Comparison of ENCODE assay signal across 8 cellular contexts in genomic region chr3:48662140-48662752, GRCh38. TPM values are rescaled to one million over a fixed set of nuclear protein-coding genes. Genes with fewer than 3 reads are reported as not detected.
DNase-seq lines count a peak whose midpoint lies in the region; ATAC-seq and TF ChIP-seq lines count a peak whose summit lies in the region.

No MANE protein-coding gene starts in this region.

- H3K36me3 ChIP-seq in HCT116 (ENCODE audit: control insufficient read depth in 1 of 2, insufficient read depth in 2 of 2, low read length in 2 of 2): no peaks in the 10 kb centered on the region

- peaks cover 11% of the 10 kb centered on the region; the same call in 1 of the 2 replicates for H3K9me3 ChIP-seq in AG04450 (ENCODE audit: control insufficient read depth, insufficient read depth, low read length)
- peaks cover 0 to 6% of the 10 kb centered on the region in 2 experiments; a peak in 1 of 4 replicates for H3K9me3 ChIP-seq in HCT116 (ENCODE audit: control insufficient read depth in 1 of 2, insufficient read depth in 1 of 2, low read depth in 1 of 2, low read length in 2 of 2)

- TF ChIP-seq CTCF in AG04450 (IDR thresholded peaks at IDR 0.05; ENCODE audit: low read depth, low read length) (no peak), HCT116 (IDR thresholded peaks at IDR 0.05 in 2 of 3, conservative IDR thresholded peaks at IDR 0.05 in 1 of 3; ENCODE audit: borderline replicate concordance in 1 of 3, insufficient read depth in 1 of 3, low read depth in 2 of 3, low read length in 2 of 3) (no peak), MCF 10A (IDR thresholded peaks at IDR 0.05; ENCODE audit: unreplicated experiment) (no peak)

- H3K4me1 Mint-ChIP-seq in MCF 10A (ENCODE audit: insufficient read depth, unreplicated experiment): peaks cover 6% of the 10 kb centered on the region
- peaks cover 12 to 28% (median 17%) of the 10 kb centered on the region in 3 donors for H3K4me1 Mint-ChIP-seq in naive B cell

- H3K4me3 Mint-ChIP-seq in MCF 10A (ENCODE audit: unreplicated experiment): peak overlapping the region; percentile 96
- peak overlapping the region in 7 of 8 donors; percentile 40 to 82 (median 64) for H3K4me3 Mint-ChIP-seq in naive B cell

- no peaks in the 10 kb centered on the region for H3K79me2 ChIP-seq in HCT116 (ENCODE audit: insufficient read depth, low read length)

- DNase-seq in AG04450 (ENCODE audit: low read depth, low spot score) (no peak), HCT116 (ENCODE audit: low read depth, low spot score) (no peak), MCF 10A (ENCODE audit: unreplicated experiment) (no peak), naive B cell (no peak), NCI-H146 (lab: John Stamatoyannopoulos, UW) (no peak), NCI-H2196 (lab: John Stamatoyannopoulos, UW; ENCODE audit: unreplicated experiment) (no peak), G401 (ENCODE audit: low spot score) (no peak)

- H3K9ac ChIP-seq in HCT116 (ENCODE audit: low read length): no peak overlapping the region

- H3K27me3 ChIP-seq in AG04450 (ENCODE audit: control insufficient read depth, insufficient read depth, low read length) (peaks cover 11% of the 10 kb centered on the region), HCT116 (ENCODE audit: insufficient read depth, low read length) (no peaks in the 10 kb centered on the region)

- RAD21 ChIA-PET in HCT116 (lab: Charles Lee; ENCODE audit: low non-redundant PET in 1 of 2, low total read pairs in 2 of 2, uncharacterized antibody in 2 of 2, unreplicated experiment in 2 of 2): interaction anchor here in 1 of 2 experiments (1.6 kb wide), 1 partner anchor 27 kb away, joined by 4 read pairs; the partner anchor contains the start of gene SLC26A6

- H3K4me3 ChIP-seq in AG04450 (ENCODE audit: low read depth, low read length) (peak overlapping the region; percentile 66), HCT116 (replicated peaks in 1 of 2; ENCODE audit: low read depth in 1 of 2, low read length in 2 of 2) (peak overlapping the region in 1 of 2 experiments; percentile 56; a peak in 2 of 4 replicates)

- no peaks in the 10 kb centered on the region for H4K20me1 ChIP-seq in HCT116 (ENCODE audit: insufficient read depth)

- no peak overlapping the region for H2AFZ ChIP-seq in HCT116 (ENCODE audit: low read depth, low read length, poor library complexity, severe bottlenecking)

- CTCF ChIA-PET in AG04450 (lab: Charles Lee): interaction anchor here (0.6 to 3.6 kb wide), 6 partner anchors 22 to 226 kb away, joined by 3 to 13 read pairs (median 6); partner anchors contain the start of gene SLC26A6
- CTCF ChIA-PET in HCT116 (lab: Charles Lee): interaction anchor here (1.7 to 2.2 kb wide), 3 partner anchors 14 to 27 kb away, joined by 4 to 12 read pairs (median 5); partner anchors contain the start of genes NCKIPSD and SLC26A6
- CTCF ChIA-PET in MCF 10A (lab: Yijun Ruan, JAX): interaction anchor here (0.6 to 3.5 kb wide), 5 partner anchors 10 to 250 kb away, joined by 3 to 16 read pairs (median 3); partner anchors contain the start of gene SLC26A6

- H3K27me3 Mint-ChIP-seq in MCF 10A (ENCODE audit: insufficient read depth, unreplicated experiment): no peaks in the 10 kb centered on the region
- H3K27me3 Mint-ChIP-seq in naive B cell: peaks cover 33 to 56% (median 34%) of the 10 kb centered on the region in 3 donors

- H3K9me3 Mint-ChIP-seq in MCF 10A (ENCODE audit: unreplicated experiment) (no peaks in the 10 kb centered on the region), naive B cell (peaks cover 0 to 4% (median 0%) of the 10 kb centered on the region in 7 donors)

- H3K27ac Mint-ChIP-seq in MCF 10A (ENCODE audit: low read depth, unreplicated experiment): no peak overlapping the region
- H3K27ac Mint-ChIP-seq in naive B cell: peak overlapping the region in 3 of 6 donors; percentile 65 to 96 (median 94)

- BruUV-seq in HCT116 (replicated peaks; lab: Mats Ljungman, UMichigan): no TSS peak
- no TSS peak for BruUV-seq in MCF 10A (replicated peaks; lab: Mats Ljungman, UMichigan)

- H3K4me1 ChIP-seq in HCT116 (ENCODE audit: control insufficient read depth in 1 of 2, insufficient read depth in 2 of 2, low read length in 2 of 2): peaks cover 8 to 20% of the 10 kb centered on the region in 2 experiments

- no peak overlapping the region for H3K27ac ChIP-seq in AG04450 (ENCODE audit: low read depth, low read length)
- no peak overlapping the region for H3K27ac ChIP-seq in HCT116 (ENCODE audit: low read depth, low read length)

- POLR2A ChIA-PET in AG04450 (lab: Yijun Ruan, JAX) (interaction anchor here (0.6 to 2.4 kb wide), 8 partner anchors 9 to 509 kb away, joined by 3 to 12 read pairs (median 4); partner anchors contain the start of genes IP6K2, KLHDC8B and SLC26A6), HCT116 (lab: Charles Lee) (interaction anchor here (0.7 to 2.6 kb wide), 3 partner anchors 16 to 26 kb away, joined by 3 to 15 read pairs (median 3); partner anchors contain the start of genes NCKIPSD and SLC26A6), MCF 10A (lab: Yijun Ruan, JAX) (interaction anchor here (0.6 to 5.1 kb wide), 28 partner anchors 9 to 394 kb away, joined by 3 to 88 read pairs (median 7); partner anchors contain the start of genes ARIH2, CCDC51, IP6K2 and NCKIPSD)

- TF ChIP-seq POLR2A in HCT116 (IDR thresholded peaks at IDR 0.05; ENCODE audit: borderline replicate concordance, extremely low read depth, insufficient read depth, insufficient read length): no peak

- no peaks in the 10 kb centered on the region for H3K9me2 ChIP-seq in HCT116 (ENCODE audit: insufficient read depth)

- in situ Hi-C loops in G401 (cut with HindIII; ENCODE audit: low sequenced_read_pairs): no loop called here

- TF ChIP-seq RAD21 in HCT116 (IDR thresholded peaks at IDR 0.05; ENCODE audit: low read depth): no peak

- H3K36me3 Mint-ChIP-seq in MCF 10A (ENCODE audit: insufficient read depth, unreplicated experiment) (peaks cover 55% of the 10 kb centered on the region), naive B cell (peaks cover 0 to 10% of the 10 kb centered on the region in 2 donors)

- intact Hi-C loops in HCT116 (cut with micrococcal nuclease) (loop anchor here (10.0 kb wide), 1 partner anchor 107 kb away; the partner anchor contains the start of gene PFKFB4), MCF 10A (cut with micrococcal nuclease) (loop anchor here (5.0 kb wide), 1 partner anchor 195 kb away; a partner anchor contains a TSS)

- peak overlapping the region; percentile 76 for H3K4me2 ChIP-seq in HCT116 (ENCODE audit: low read length)

- ATAC-seq in HCT116: no peak
- no peak for ATAC-seq in naive B cell (ENCODE audit: low read depth in 2 of 2)
- no peak for ATAC-seq in HG02981 (IDR thresholded peaks at IDR 0.05; ENCODE audit: unreplicated experiment)

TF ChIP-seq in HCT116, 20 proteins besides CTCF, POLR2A, EP300 and RAD21 (continues in another document):
- TF ChIP-seq ZBTB33 (IDR thresholded peaks at IDR 0.05; ENCODE audit: extremely low read depth, insufficient replicate concordance, low read length): no peak
- TF ChIP-seq ELF1 (IDR thresholded peaks at IDR 0.05; ENCODE audit: borderline replicate concordance, low read depth): no peak

RNA-seq across cellular contexts. Expression of gene CELSR3, which starts 0.4 kb away (rescaled TPM):
- polyA plus RNA-seq in AG04450 (2011; rRNA removed) (0.55 and 0.73 TPM in 2 replicates), naive B cell (ENCODE audit: low read depth in 6 of 6) (under 1 TPM in 1 of 6 donors, not detected in 5; 0.28 TPM)
- 1.8 and 2.3 TPM in 2 replicates for polyA minus RNA-seq in AG04450 (2011; rRNA and poly(A)+ RNA removed)
- total RNA-seq in HCT116 (2021; ENCODE audit: unreplicated experiment) (7.8 TPM), MCF 10A (2022) (17.6 and 21.5 TPM in 2 replicates)
- polyA plus RNA-seq in HCT116 (2012): 6.3 and 6.8 TPM in 2 replicates
- 4.6 and 5.0 TPM in 2 replicates for total RNA-seq in G401 (2014; rRNA removed; shearing (Covaris generic))

RNA-seq across cellular contexts. Expression of gene NCKIPSD, which starts 23.5 kb away (rescaled TPM):
- polyA plus RNA-seq in AG04450 (2011; rRNA removed) (25.4 and 36.3 TPM in 2 replicates), naive B cell (ENCODE audit: low read depth in 6 of 6) (10 to 100 TPM in 1 of 6 donors, 1 to 10 TPM in 5; 3.3 to 11.2 (median 4.9) TPM)
- polyA minus RNA-seq in AG04450 (2011; rRNA and poly(A)+ RNA removed): 41.5 and 70.4 TPM in 2 replicates
- total RNA-seq in HCT116 (2021; ENCODE audit: unreplicated experiment) (36.9 TPM), MCF 10A (2022) (23.8 and 26.9 TPM in 2 replicates)
- polyA plus RNA-seq in HCT116 (2012): 58.4 and 80.7 TPM in 2 replicates
- 12.9 and 17.1 TPM in 2 replicates for total RNA-seq in G401 (2014; rRNA removed; shearing (Covaris generic))

RNA-seq across cellular contexts. Expression of gene SLC26A6, which starts 27.0 kb away (rescaled TPM):
- polyA plus RNA-seq in AG04450 (2011; rRNA removed) (22.2 and 23.1 TPM in 2 replicates), naive B cell (ENCODE audit: low read depth in 6 of 6) (1 to 10 TPM in 2 of 6 donors, under 1 TPM in 3, not detected in 1; 0.25 to 1.7 (median 0.97) TPM)
- polyA minus RNA-seq in AG04450 (2011; rRNA and poly(A)+ RNA removed): 34.3 and 43.5 TPM in 2 replicates
- total RNA-seq in HCT116 (2021; ENCODE audit: unreplicated experiment) (55.1 TPM), MCF 10A (2022) (47.4 and 63.3 TPM in 2 replicates)
- 57.0 and 58.9 TPM in 2 replicates for polyA plus RNA-seq in HCT116 (2012)
- total RNA-seq in G401 (2014; rRNA removed; shearing (Covaris generic)): 40.2 and 51.0 TPM in 2 replicates

RNA-seq across cellular contexts. Expression of gene TMEM89, which starts 40.7 kb away (rescaled TPM):
- polyA plus RNA-seq in AG04450 (2011; rRNA removed) (not detected in 2 replicates), naive B cell (ENCODE audit: low read depth in 6 of 6) (not detected)
- not detected in 2 replicates for polyA minus RNA-seq in AG04450 (2011; rRNA and poly(A)+ RNA removed)
- total RNA-seq in HCT116 (2021; ENCODE audit: unreplicated experiment) (0.49 TPM), MCF 10A (2022) (not detected in 2 replicates)
- 0.19 and 0.27 TPM in 2 replicates for polyA plus RNA-seq in HCT116 (2012)
- total RNA-seq in G401 (2014; rRNA removed; shearing (Covaris generic)): not detected in 2 replicates

RNA-seq across cellular contexts. Expression of gene UQCRC1, which starts 52.8 kb away (rescaled TPM):
- 379 and 468 TPM in 2 replicates for polyA plus RNA-seq in AG04450 (2011; rRNA removed)
- polyA minus RNA-seq in AG04450 (2011; rRNA and poly(A)+ RNA removed): 611 and 892 TPM in 2 replicates
- total RNA-seq in HCT116 (2021; ENCODE audit: unreplicated experiment): 318 TPM
- polyA plus RNA-seq in HCT116 (2012): 452 and 551 TPM in 2 replicates
- 383 and 413 TPM in 2 replicates for total RNA-seq in MCF 10A (2022)
- polyA plus RNA-seq in naive B cell (ENCODE audit: low read depth in 6 of 6): 100 to 1,000 TPM; 152 to 385 (median 155) TPM
- 474 and 540 TPM in 2 replicates for total RNA-seq in G401 (2014; rRNA removed; shearing (Covaris generic))
